In genomic region chr4:54065282-54066087, GRCh38 we compare ENCODE assay signal across 8 cellular contexts. TPM values are rescaled to one million over a fixed set of nuclear protein-coding genes. Genes with fewer than 3 reads are reported as not detected.
DNase-seq lines count a peak whose midpoint lies in the region; ATAC-seq and TF ChIP-seq lines count a peak whose summit lies in the region.

No MANE protein-coding gene starts in this region.

- no peak overlapping the region for H3K4ac ChIP-seq in mesendoderm (ENCODE audit: low read depth, low read length)

- H3K4me1 ChIP-seq in cardiac muscle cell (ENCODE audit: low read depth) (peaks cover 30% of the 10 kb centered on the region), body of pancreas (peaks cover 38% of the 10 kb centered on the region), mesendoderm (ENCODE audit: control insufficient read depth, low read depth, low read length) (peaks cover 6% of the 10 kb centered on the region), vagina (peaks cover 38% of the 10 kb centered on the region)

- H3K56ac ChIP-seq in mesendoderm (ENCODE audit: low read length): peak overlapping the region; percentile 0

- H3K4me3 ChIP-seq in cardiac muscle cell: peak overlapping the region; percentile 80
- H3K4me3 ChIP-seq in body of pancreas: peak overlapping the region in 1 of 2 donors; percentile 25
- H3K4me3 ChIP-seq in mesendoderm (ENCODE audit: low read length): no peak overlapping the region
- peak overlapping the region; percentile 75 to 94 for H3K4me3 ChIP-seq in vagina

- H3K23ac ChIP-seq in mesendoderm (ENCODE audit: low read length): no peak overlapping the region

- H2BK120ac ChIP-seq in mesendoderm (ENCODE audit: low read depth, low read length): no peak overlapping the region

- no peak overlapping the region for H4K8ac ChIP-seq in mesendoderm (ENCODE audit: low read depth, low read length)

- intact Hi-C loops in Right ventricle myocardium inferior (cut with DNase I) (no loop called here), body of pancreas (cut with DNase I) (no loop called here), vagina (cut with DNase I) (loop anchor here (10.0 kb wide), 1 partner anchor 169 kb away; no protein-coding TSS in a partner anchor)

- ATAC-seq in Right ventricle myocardium inferior (no peak), body of pancreas (no peak), HG02973 (IDR thresholded peaks at IDR 0.05; ENCODE audit: unreplicated experiment) (no peak), GM19023 (IDR thresholded peaks at IDR 0.05; ENCODE audit: unreplicated experiment) (no peak)

- peak; percentile 10 to 41 for DNase-seq in cardiac muscle cell (ENCODE audit: low read depth in 1 of 2, low spot score in 1 of 2)
- DNase-seq in Right ventricle myocardium inferior (ENCODE audit: missing footprints): no peak
- no peak for DNase-seq in body of pancreas
- DNase-seq in mesendoderm: peak; percentile 48
- DNase-seq in vagina (ENCODE audit: extremely low spot score in 2 of 2): no peak
- DNase-seq in NCI-H146 (lab: John Stamatoyannopoulos, UW): no peak

- WGBS in body of pancreas, 2 donors: 74 to 77% methylated on average over 6 of the region's 6 CpGs
- 100% methylated on average over 1 of the region's 6 CpGs for WGBS in mesendoderm (ENCODE audit: extremely low coverage, insufficient coverage, low lambda C conversion rate)

- peaks cover 7% of the 10 kb centered on the region for H3K79me2 ChIP-seq in mesendoderm (ENCODE audit: control insufficient read depth, insufficient read depth, low read length)

- H3K36me3 ChIP-seq in cardiac muscle cell (no peaks in the 10 kb centered on the region), body of pancreas (replicated peaks in 1 of 2; ENCODE audit: insufficient read depth in 1 of 2, low read depth in 2 of 2) (no peaks in the 10 kb centered on the region), mesendoderm (ENCODE audit: control insufficient read depth, insufficient read depth, low read length) (no peaks in the 10 kb centered on the region), vagina (no peaks in the 10 kb centered on the region)

- H2BK5ac ChIP-seq in mesendoderm (ENCODE audit: low read length): peak overlapping the region; percentile 28

- TF ChIP-seq POLR2A in body of pancreas (IDR thresholded peaks at IDR 0.05): no peak
- no peak for TF ChIP-seq POLR2A in vagina (IDR thresholded peaks at IDR 0.05)

- H4K5ac ChIP-seq in mesendoderm (ENCODE audit: low read length): no peak overlapping the region

- H3K27me3 ChIP-seq in cardiac muscle cell: no peaks in the 10 kb centered on the region
- H3K27me3 ChIP-seq in body of pancreas: no peaks in the 10 kb centered on the region
- no peaks in the 10 kb centered on the region for H3K27me3 ChIP-seq in mesendoderm (ENCODE audit: insufficient read depth, low read length, poor library complexity)
- H3K27me3 ChIP-seq in vagina: no peaks in the 10 kb centered on the region

- H3K18ac ChIP-seq in mesendoderm (ENCODE audit: low read length): no peak overlapping the region

- no peak overlapping the region for H3K9ac ChIP-seq in mesendoderm (ENCODE audit: low read length)

- H2AK5ac ChIP-seq in mesendoderm (ENCODE audit: low read length): no peak overlapping the region

- no peak overlapping the region for H2BK15ac ChIP-seq in mesendoderm (replicated peaks; ENCODE audit: low read depth)

- peaks cover 6% of the 10 kb centered on the region for H3K79me1 ChIP-seq in mesendoderm (ENCODE audit: low read length)

- H3K27ac ChIP-seq in cardiac muscle cell: no peak overlapping the region
- H3K27ac ChIP-seq in body of pancreas: peak overlapping the region in 3 of 4 donors; percentile 60 to 89 (median 85)
- no peak overlapping the region for H3K27ac ChIP-seq in mesendoderm (ENCODE audit: low read depth, low read length)
- peak overlapping the region; percentile 96 for H3K27ac ChIP-seq in vagina

- TF ChIP-seq CTCF in cardiac muscle cell (IDR thresholded peaks at IDR 0.05; ENCODE audit: low read depth, low read length): no peak
- TF ChIP-seq CTCF in body of pancreas (IDR thresholded peaks at IDR 0.05): no peak
- no peak for TF ChIP-seq CTCF in vagina (IDR thresholded peaks at IDR 0.05)

- H3K4me2 ChIP-seq in mesendoderm (ENCODE audit: low read length): no peak overlapping the region

- H3K9me3 ChIP-seq in cardiac muscle cell (ENCODE audit: low read depth): no peaks in the 10 kb centered on the region
- no peaks in the 10 kb centered on the region for H3K9me3 ChIP-seq in body of pancreas
- H3K9me3 ChIP-seq in vagina: no peaks in the 10 kb centered on the region

RNA-seq across cellular contexts. Expression of gene CHIC2, which starts 1.1 kb away (rescaled TPM):
- 35.4 and 43.9 TPM in 2 replicates for total RNA-seq in cardiac muscle cell
- 36.5 and 37.6 TPM in 2 replicates for polyA plus RNA-seq in cardiac muscle cell
- 10.1 TPM for total RNA-seq in Right ventricle myocardium inferior
- 10 to 100 TPM in 1 of 2 donors, 1 to 10 TPM in 1; 6.9 to 18.9 TPM for total RNA-seq in body of pancreas
- polyA plus RNA-seq in mesendoderm (2013, experiment 1 of 2): 6.8 TPM
- 7.5 TPM for polyA plus RNA-seq in mesendoderm (2013, experiment 2 of 2)
- 40.0 TPM for total RNA-seq in vagina

RNA-seq across cellular contexts. Expression of gene GSX2, which starts 34.5 kb away (rescaled TPM):
- total RNA-seq in cardiac muscle cell: not detected in 2 replicates
- not detected in 2 replicates for polyA plus RNA-seq in cardiac muscle cell
- total RNA-seq in Right ventricle myocardium inferior: not detected
- not detected for total RNA-seq in body of pancreas
- not detected for polyA plus RNA-seq in mesendoderm (2013, experiment 1 of 2)
- polyA plus RNA-seq in mesendoderm (2013, experiment 2 of 2): 0.04 TPM
- not detected for total RNA-seq in vagina

Comparison
In these comparisons a context has a peak if more than half of its experiments do, and no peak if none do; other contexts are left out.
1. DNase-seq: peak in cardiac muscle cell (2 of 2) and mesendoderm (single experiment); none in Right ventricle myocardium inferior (single experiment), body of pancreas (0 of 4), vagina (0 of 2) and NCI-H146 (single experiment).
2. H3K27ac ChIP-seq: peak in body of pancreas (3 of 4) and vagina (single experiment); none in cardiac muscle cell (single experiment) and mesendoderm (single experiment).